Comparison of ENCODE assay signal across 21 cellular contexts in the genomic region with DNA sequence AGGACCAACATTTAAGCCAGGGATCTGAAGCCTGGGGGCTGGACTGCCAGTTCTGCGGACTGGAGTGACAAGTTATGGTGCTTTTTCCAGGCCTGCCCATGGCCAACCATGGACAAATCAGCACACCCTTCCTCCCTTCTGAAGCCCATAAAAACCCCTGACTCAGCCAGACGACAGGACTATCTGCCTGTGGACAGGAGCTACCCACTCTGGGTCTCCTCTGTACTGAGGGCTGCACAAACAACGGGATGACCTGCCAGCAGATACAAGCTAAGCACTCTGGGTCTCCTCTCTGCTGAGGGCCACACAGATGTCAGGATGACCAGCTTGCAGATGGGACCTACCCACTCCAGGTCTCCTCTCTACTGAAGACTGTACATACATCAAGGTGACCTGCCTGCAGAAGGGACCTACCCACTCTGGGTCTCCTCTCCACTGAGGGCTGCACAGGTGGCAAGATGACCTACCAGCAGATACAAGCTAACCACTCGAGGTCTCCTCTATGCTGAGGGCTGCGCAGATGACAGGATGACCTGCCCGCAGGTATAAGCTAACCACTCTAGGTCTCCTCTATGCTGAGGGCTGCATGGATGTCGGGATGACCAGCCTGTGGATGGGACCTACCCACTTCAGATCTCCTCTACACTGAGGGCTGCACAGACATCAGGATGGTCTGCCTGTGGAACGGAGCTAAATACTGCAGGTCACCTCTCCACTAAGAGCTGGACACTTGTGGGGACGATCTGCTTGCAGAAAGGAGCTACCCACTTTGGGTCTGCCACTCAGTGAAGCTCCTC.
DNase-seq lines count a peak whose midpoint lies in the region; FAIRE-seq and TF ChIP-seq lines count a peak whose summit lies in the region.
"Had no signal": no experiment of that assay in that cellular context is flagged by ENCODE, and none has a peak within 500 bp of the region (broad histone marks: within the 10 kb centered on the region; RNA-seq: fewer than 3 reads in every experiment).

No MANE protein-coding gene starts in this region.

- TF ChIP-seq CTCF in bronchial epithelial cell (IDR thresholded peaks at IDR 0.05; ENCODE audit: insufficient read depth, low read length, severe bottlenecking) (no peak), GM10248 (IDR thresholded peaks at IDR 0.05; ENCODE audit: control extremely low read depth, extremely low read depth, low read depth, missing control alignments) (no peak)

- no peak overlapping the region for H4K8ac ChIP-seq in neuronal stem cell (ENCODE audit: low read depth, low read length)

- no CpG with 5 or more reads among the region's 9 CpGs for WGBS in neuronal stem cell (ENCODE audit: extremely low coverage in 2 of 2, insufficient read length in 2 of 2, insufficient replicate concordance in 1 of 2), 2 donors

- no peak overlapping the region for H2BK12ac ChIP-seq in neuronal stem cell (ENCODE audit: low read length)

- no peak overlapping the region for H3K27ac ChIP-seq in BLaER1 treated with 17β-estradiol and CSF1 and Interleukin-3, amounts not matched to agents 10 nM and 100 nM
- no peak overlapping the region for H3K27ac ChIP-seq in neuronal stem cell (replicated peaks; ENCODE audit: low read length)
- H3K27ac ChIP-seq: SK-N-MC had no signal

- no peak overlapping the region for H3K9ac ChIP-seq in BLaER1 treated with 17β-estradiol and CSF1 and Interleukin-3, amounts not matched to agents 10 nM and 100 nM
- peak overlapping the region; percentile 60 for H3K9ac ChIP-seq in neuronal stem cell (ENCODE audit: low read depth, low read length, poor library complexity)

- POLR2A ChIA-PET in GM10248 (lab: Yijun Ruan, JAX), result no interaction called here

- H3K18ac ChIP-seq in neuronal stem cell (ENCODE audit: low read length), result no peak overlapping the region

- H3K4me3 ChIP-seq in BLaER1 treated with 17β-estradiol and CSF1 and Interleukin-3, amounts not matched to agents 10 nM and 100 nM, result peak overlapping the region in 7 of 10 experiments; percentile 10 to 45 (median 15); a peak in 7 of 20 replicates
- H3K4me3 ChIP-seq in bronchial epithelial cell (ENCODE audit: low read depth, low read length) (no peak overlapping the region), neuronal stem cell (ENCODE audit: low read length in 2 of 2) (no peak overlapping the region), MG63 (no peak overlapping the region)
- H3K4me3 ChIP-seq: SK-N-MC had no signal

- H2AK5ac ChIP-seq in neuronal stem cell (ENCODE audit: low read depth, low read length), result no peak overlapping the region

- peaks cover 42 to 67% (median 45%) of the 10 kb centered on the region in 11 experiments for H3K36me3 ChIP-seq in BLaER1 treated with 17β-estradiol and CSF1 and Interleukin-3, amounts not matched to agents 10 nM and 100 nM
- H3K36me3 ChIP-seq in bronchial epithelial cell (ENCODE audit: control insufficient read depth, insufficient read depth, low read length) (peaks cover 6% of the 10 kb centered on the region), neuronal stem cell (replicated peaks in 1 of 2; ENCODE audit: control insufficient read depth in 2 of 2, insufficient read depth in 2 of 2, low read length in 2 of 2) (peaks cover 16 to 34% of the 10 kb centered on the region in 2 donors), MG63 (no peaks in the 10 kb centered on the region; the same call in 1 of the 2 replicates)

- no peak overlapping the region for H3K4me2 ChIP-seq in BLaER1 treated with 17β-estradiol and CSF1 and Interleukin-3, amounts not matched to agents 10 nM and 100 nM
- no peak overlapping the region for H3K4me2 ChIP-seq in neuronal stem cell (ENCODE audit: insufficient read depth, low read length, poor library complexity, severe bottlenecking)

- no peaks in the 10 kb centered on the region for H3K4me1 ChIP-seq in BLaER1 treated with 17β-estradiol and CSF1 and Interleukin-3, amounts not matched to agents 10 nM and 100 nM
- H3K4me1 ChIP-seq in neuronal stem cell (ENCODE audit: control insufficient read depth in 2 of 2, insufficient read depth in 1 of 2, low read depth in 1 of 2, low read length in 2 of 2), result no peaks in the 10 kb centered on the region

- H3K27me3 ChIP-seq in BLaER1 treated with 17β-estradiol and CSF1 and Interleukin-3, amounts not matched to agents 10 nM and 100 nM, result no peaks in the 10 kb centered on the region
- H3K27me3 ChIP-seq in bronchial epithelial cell (ENCODE audit: control insufficient read depth, insufficient read depth, low read length), result no peaks in the 10 kb centered on the region
- H3K27me3 ChIP-seq in neuronal stem cell (ENCODE audit: control insufficient read depth in 3 of 3, insufficient read depth in 3 of 3, low read depth in 1 of 3, low read length in 3 of 3), result no peaks in the 10 kb centered on the region
- H3K27me3 ChIP-seq in MG63, result no peaks in the 10 kb centered on the region

- H3K14ac ChIP-seq in neuronal stem cell (ENCODE audit: low read length), result peak overlapping the region; percentile 4

- DNase-seq in LHCN-M2 (ENCODE audit: low read depth) (peak; percentile 9), bronchial epithelial cell (ENCODE audit: low read depth) (no peak), neuronal stem cell (ENCODE audit: low spot score) (no peak), globus pallidus (ENCODE audit: low spot score) (no peak), GM10248 (ENCODE audit: extremely low spot score) (no peak), MG63 (no peak)
- DNase-seq: Calu3; CD8-positive, alpha-beta memory T cell; H7; KBM-7; NCI-H1092 treated with DMSO at 0.1 percent for 48 hours; NCI-H1436; NCI-H1930; NCI-H446 treated with DMSO at 0.1 percent for 48 hours; NCI-H526 treated with DMSO at 0.1 percent for 48 hours; RPMI8226; SHP77 treated with DMSO at 0.1 percent for 48 hours; SW 1271 had no signal

- no peak overlapping the region for H3K4ac ChIP-seq in neuronal stem cell (ENCODE audit: low read length)

- H3K79me1 ChIP-seq in neuronal stem cell (ENCODE audit: low read depth, low read length), result peaks cover 3% of the 10 kb centered on the region

- no peak overlapping the region for H2BK15ac ChIP-seq in neuronal stem cell (ENCODE audit: low read length)

- H4K20me1 ChIP-seq in BLaER1 treated with 17β-estradiol and CSF1 and Interleukin-3, amounts not matched to agents 10 nM and 100 nM, result no peaks in the 10 kb centered on the region

- H2AFZ ChIP-seq in neuronal stem cell (ENCODE audit: low read length), result no peak overlapping the region

- peaks cover 33 to 39% (median 36%) of the 10 kb centered on the region in 11 experiments for H3K9me3 ChIP-seq in BLaER1 treated with 17β-estradiol and CSF1 and Interleukin-3, amounts not matched to agents 10 nM and 100 nM (replicated peaks in 1 of 11)
- peaks cover 14 to 19% of the 10 kb centered on the region in 2 donors for H3K9me3 ChIP-seq in neuronal stem cell (replicated peaks in 1 of 2; ENCODE audit: control insufficient read depth in 2 of 2, insufficient read depth in 1 of 2, low read depth in 1 of 2, low read length in 2 of 2)
- no peaks in the 10 kb centered on the region for H3K9me3 ChIP-seq in MG63

- H4K91ac ChIP-seq in neuronal stem cell (ENCODE audit: low read depth, low read length, poor library complexity), result no peak overlapping the region

- peak overlapping the region; percentile 39 for H2BK5ac ChIP-seq in neuronal stem cell (ENCODE audit: low read length)

- no peak overlapping the region for H3K23ac ChIP-seq in neuronal stem cell (ENCODE audit: low read depth, low read length, poor library complexity)

- CTCF ChIA-PET in GM10248 (lab: Yijun Ruan, JAX), result interaction anchor here (0.7 to 1.7 kb wide), 4 partner anchors 12 to 21 kb away, joined by 3 to 5 read pairs (median 4); no protein-coding TSS in a partner anchor

- FAIRE-seq in bronchial epithelial cell (lab: Jason Lieb, UNC), result peak; percentile 18
- FAIRE-seq: HepG2 had no signal

- no peak overlapping the region for H2BK120ac ChIP-seq in neuronal stem cell (ENCODE audit: low read depth, low read length)

Comparison
In these comparisons a context has a peak if more than half of its experiments do, and no peak if none do; other contexts are left out.
1. H3K4me3 ChIP-seq: peak in BLaER1 treated with 17β-estradiol and CSF1 and Interleukin-3, amounts not matched to agents 10 nM and 100 nM (7 of 10); none in bronchial epithelial cell (single experiment), neuronal stem cell (0 of 2) and MG63 (single experiment).